In the genomic region with DNA sequence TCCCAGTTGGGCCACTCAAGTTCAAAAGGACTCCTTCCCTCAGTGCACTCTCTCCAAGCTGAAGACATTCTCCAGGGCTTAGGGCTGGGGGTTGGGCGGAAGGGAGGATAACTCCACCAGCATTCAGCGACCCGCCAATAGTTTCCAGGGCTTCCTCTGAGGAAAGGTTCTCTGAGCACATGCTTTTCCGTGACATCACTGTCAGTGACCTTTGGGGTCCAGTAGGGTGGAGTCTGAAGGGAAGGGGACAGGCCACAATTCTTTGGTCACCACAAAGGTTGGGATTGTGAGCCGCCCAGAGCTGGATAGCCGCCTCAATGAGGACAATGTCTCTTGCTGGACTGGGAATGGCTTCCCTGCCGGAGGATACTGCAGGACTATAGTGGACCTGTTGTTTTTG, we compare ENCODE assay signal across 16 cellular contexts. TPM values are rescaled to one million over a fixed set of nuclear protein-coding genes. Genes with fewer than 3 reads are reported as not detected.
"Had no signal": no experiment of that assay in that cellular context is flagged by ENCODE, and none has a peak within 500 bp of the region (broad histone marks: within the 10 kb centered on the region; RNA-seq: fewer than 3 reads in every experiment).

No MANE protein-coding gene starts in this region.

- H3K27ac Mint-ChIP-seq: activated naive CD4-positive, alpha-beta T cell treated with anti-CD3 and anti-CD28 coated beads, Interleukin-2, amount 50 U/mL, for 72 hours; activated T-cell treated with anti-CD3 and anti-CD28 coated beads, Interleukin-2, amount 50 U/mL, for 24 hours; activated T-helper 17 cell treated with anti-CD3 and anti-CD28 coated beads, Interleukin-2, amount 50 U/mL, for 72 hours; dendritic cell treated with granulocyte-macrophage colony-stimulating factor and Interleukin-4, amounts not matched to agents 40 ng/mL and 50 ng/mL, for 4 days; stimulated activated naive CD8-positive, alpha-beta T cell treated with anti-CD3 and anti-CD28 coated beads, Interleukin-15, Interleukin-2, amounts not matched to agents 100 ng/mL and 50 ng/mL, for 24 hours had no signal

- H3K9me3 Mint-ChIP-seq: activated naive CD4-positive, alpha-beta T cell treated with anti-CD3 and anti-CD28 coated beads, Interleukin-2, amount 50 U/mL, for 72 hours; activated T-cell treated with anti-CD3 and anti-CD28 coated beads, Interleukin-2, amount 50 U/mL, for 24 hours; activated T-helper 17 cell treated with anti-CD3 and anti-CD28 coated beads, Interleukin-2, amount 50 U/mL, for 72 hours; dendritic cell treated with granulocyte-macrophage colony-stimulating factor and Interleukin-4, amounts not matched to agents 40 ng/mL and 50 ng/mL, for 4 days; stimulated activated naive CD8-positive, alpha-beta T cell treated with anti-CD3 and anti-CD28 coated beads, Interleukin-15, Interleukin-2, amounts not matched to agents 100 ng/mL and 50 ng/mL, for 24 hours had no signal

- H3K4me1 Mint-ChIP-seq: activated T-helper 17 cell treated with anti-CD3 and anti-CD28 coated beads, Interleukin-2, amount 50 U/mL, for 72 hours had no signal

- H3K4me3 Mint-ChIP-seq: activated T-cell treated with anti-CD3 and anti-CD28 coated beads, Interleukin-2, amount 50 U/mL, for 24 hours; activated T-helper 17 cell treated with anti-CD3 and anti-CD28 coated beads, Interleukin-2, amount 50 U/mL, for 72 hours; brain; dendritic cell treated with granulocyte-macrophage colony-stimulating factor and Interleukin-4, amounts not matched to agents 40 ng/mL and 50 ng/mL, for 4 days; stimulated activated naive CD8-positive, alpha-beta T cell treated with anti-CD3 and anti-CD28 coated beads, Interleukin-15, Interleukin-2, amounts not matched to agents 100 ng/mL and 50 ng/mL, for 24 hours had no signal

- DNase-seq: activated CD8-positive, alpha-beta memory T cell treated with anti-CD3 and anti-CD28 coated beads, Interleukin-2, amount 50 U/mL, for 4 hours; activated T-cell treated with anti-CD3 and anti-CD28 coated beads, Interleukin-2, amount 50 U/mL, for 24 hours; aorta; effector CD4-positive, alpha-beta T cell; erythroblast; foreskin fibroblast; kidney glomerular epithelial cell; mesenchymal stem cell; mucosa of descending colon; stimulated activated CD4-positive, alpha-beta T cell treated with anti-CD3 and anti-CD28 coated beads, Interleukin-4, amount 100 ng/mL, for 24 hours had no signal

- ATAC-seq: activated naive CD4-positive, alpha-beta T cell treated with anti-CD3 and anti-CD28 coated beads, Interleukin-2, amount 50 U/mL, for 72 hours; activated T-helper 17 cell treated with anti-CD3 and anti-CD28 coated beads, Interleukin-2, amount 50 U/mL, for 72 hours; mucosa of descending colon had no signal

- H3K36me3 Mint-ChIP-seq: activated naive CD4-positive, alpha-beta T cell treated with anti-CD3 and anti-CD28 coated beads, Interleukin-2, amount 50 U/mL, for 72 hours; brain had no signal

RNA-seq across cellular contexts. Expression of gene RXRG, which starts 22.8 kb away (rescaled TPM):
- total RNA-seq: activated T-helper 17 cell treated with anti-CD3 and anti-CD28 coated beads, Interleukin-2, amount 50 U/mL, for 72 hours; T-helper 2 cell treated with Interferon-gamma antibody and Interleukin-4, amounts not matched to agents 100 ng/mL and 5 ng/mL, for 36 hours had no signal
